8 cellular contexts compared by ENCODE assay signal in genomic region chr16:87076950-87077749, GRCh38.
DNase-seq lines count a peak whose midpoint lies in the region; ATAC-seq and TF ChIP-seq lines count a peak whose summit lies in the region.

No MANE protein-coding gene starts in this region.

- H3K9me3 ChIP-seq in left ventricle myocardium inferior (replicated peaks), result peaks cover 31% of the 10 kb centered on the region

- H3K36me3 Mint-ChIP-seq in activated CD8-positive, alpha-beta memory T cell treated with anti-CD3 and anti-CD28 coated beads, Interleukin-2, amount 10 ng/mL, durations not matched to agents 7 days and 5 days, result peaks cover 2% of the 10 kb centered on the region

- no peaks in the 10 kb centered on the region for H3K36me3 ChIP-seq in left ventricle myocardium inferior

- intact Hi-C loops in left ventricle myocardium inferior (cut with micrococcal nuclease), result no loop called here

- ATAC-seq in activated CD8-positive, alpha-beta memory T cell treated with anti-CD3 and anti-CD28 coated beads, Interleukin-2, amount 10 ng/mL, durations not matched to agents 7 days and 5 days, result peak; percentile 36
- no peak for ATAC-seq in GM21360 (IDR thresholded peaks at IDR 0.05; ENCODE audit: unreplicated experiment)

- CTCF ChIA-PET in activated CD8-positive, alpha-beta memory T cell treated with anti-CD3 and anti-CD28 coated beads, Interleukin-2, amount 10 ng/mL, durations not matched to agents 7 days and 5 days (lab: Charles Lee), result interaction anchor here (0.9 to 1.0 kb wide), 2 partner anchors 27 to 156 kb away, joined by 3 read pairs; no protein-coding TSS in a partner anchor

- H3K27me3 Mint-ChIP-seq in activated CD8-positive, alpha-beta memory T cell treated with anti-CD3 and anti-CD28 coated beads, Interleukin-2, amount 10 ng/mL, durations not matched to agents 7 days and 5 days, result peaks cover 5% of the 10 kb centered on the region

- H3K9me3 Mint-ChIP-seq in activated CD8-positive, alpha-beta memory T cell treated with anti-CD3 and anti-CD28 coated beads, Interleukin-2, amount 10 ng/mL, durations not matched to agents 7 days and 5 days (ENCODE audit: low read depth), result peaks cover 13% of the 10 kb centered on the region

- no peak overlapping the region for H3K4me3 Mint-ChIP-seq in activated CD8-positive, alpha-beta memory T cell treated with anti-CD3 and anti-CD28 coated beads, Interleukin-2, amount 10 ng/mL, durations not matched to agents 7 days and 5 days

- H3K27ac Mint-ChIP-seq in activated CD8-positive, alpha-beta memory T cell treated with anti-CD3 and anti-CD28 coated beads, Interleukin-2, amount 10 ng/mL, durations not matched to agents 7 days and 5 days, result no peak overlapping the region

- no peaks in the 10 kb centered on the region for H3K4me1 Mint-ChIP-seq in activated CD8-positive, alpha-beta memory T cell treated with anti-CD3 and anti-CD28 coated beads, Interleukin-2, amount 10 ng/mL, durations not matched to agents 7 days and 5 days

- DNase-seq in SHP77 (lab: John Stamatoyannopoulos, UW), result peak; percentile 45 to 72
- DNase-seq in SHP77 treated with DMSO at 0.1 percent for 48 hours (lab: John Stamatoyannopoulos, UW), result no peak
- DNase-seq in activated CD8-positive, alpha-beta memory T cell treated with anti-CD3 and anti-CD28 coated beads, Interleukin-2, amount 10 ng/mL, durations not matched to agents 7 days and 5 days, result peak; percentile 56
- DNase-seq in left ventricle myocardium inferior, result peak; percentile 48
- DNase-seq in stimulated activated CD4-positive, alpha-beta T cell treated with anti-CD3 and anti-CD28 coated beads, Interleukin-4, amount 100 ng/mL, for 1 hour, result peak; percentile 30
- no peak for DNase-seq in NCI-H187 treated with DMSO at 0.1 percent for 48 hours (lab: John Stamatoyannopoulos, UW)

- peak; percentile 91 for TF ChIP-seq CTCF in LNCAP (IDR thresholded peaks at IDR 0.05)
- peak; percentile 61 for TF ChIP-seq CTCF in left ventricle myocardium inferior (IDR thresholded peaks at IDR 0.05; ENCODE audit: borderline replicate concordance)

- no peak overlapping the region for H3K27ac ChIP-seq in left ventricle myocardium inferior (replicated peaks)

- no peaks in the 10 kb centered on the region for H3K4me1 ChIP-seq in left ventricle myocardium inferior

- peaks cover 44% of the 10 kb centered on the region for H3K27me3 ChIP-seq in left ventricle myocardium inferior (ENCODE audit: low read depth)

- no peak overlapping the region for H3K4me3 ChIP-seq in left ventricle myocardium inferior

Comparison
In these comparisons a context has a peak if more than half of its experiments do, and no peak if none do; other contexts are left out.
1. DNase-seq: peak in SHP77 (2 of 2), activated CD8-positive, alpha-beta memory T cell treated with anti-CD3 and anti-CD28 coated beads, Interleukin-2, amount 10 ng/mL, durations not matched to agents 7 days and 5 days (single experiment), left ventricle myocardium inferior (single experiment) and stimulated activated CD4-positive, alpha-beta T cell treated with anti-CD3 and anti-CD28 coated beads, Interleukin-4, amount 100 ng/mL, for 1 hour (single experiment); none in SHP77 treated with DMSO at 0.1 percent for 48 hours (single experiment) and NCI-H187 treated with DMSO at 0.1 percent for 48 hours (single experiment).